In genomic region chr7:96998333-96998732, GRCh38 we compare ENCODE assay signal across 24 cellular contexts. TPM values are rescaled to one million over a fixed set of nuclear protein-coding genes. Genes with fewer than 3 reads are reported as not detected.
"Had no signal": no experiment of that assay in that cellular context is flagged by ENCODE, and none has a peak within 500 bp of the region (broad histone marks: within the 10 kb centered on the region; RNA-seq: fewer than 3 reads in every experiment).

No MANE protein-coding gene starts in this region.

- ATAC-seq: body of pancreas; left cardiac atrium; mucosa of descending colon; stimulated activated naive CD8-positive, alpha-beta T cell treated with anti-CD3 and anti-CD28 coated beads, Interleukin-15, Interleukin-2, amounts not matched to agents 100 U/mL and 50 U/mL, for 24 hours had no signal

- H3K4me3 Mint-ChIP-seq: activated CD4-positive, alpha-beta memory T cell treated with anti-CD3 and anti-CD28 coated beads for 36 hours; dendritic cell treated with granulocyte-macrophage colony-stimulating factor and Interleukin-4, amounts not matched to agents 40 ng/mL and 50 ng/mL, for 4 days; neural crest cell; T-helper 1 cell treated with Interleukin-12 subunit alpha and Interleukin-12 subunit beta and Interleukin-4 antibody, amounts not matched to agents 30 μg/mL and 1 μg/mL, for 36 hours had no signal

- H3K9me3 Mint-ChIP-seq: activated CD4-positive, alpha-beta memory T cell treated with anti-CD3 and anti-CD28 coated beads for 36 hours; dendritic cell treated with granulocyte-macrophage colony-stimulating factor and Interleukin-4, amounts not matched to agents 40 ng/mL and 50 ng/mL, for 4 days; neural crest cell; T-helper 1 cell treated with Interleukin-12 subunit alpha and Interleukin-12 subunit beta and Interleukin-4 antibody, amounts not matched to agents 30 μg/mL and 1 μg/mL, for 36 hours had no signal

- H3K36me3 ChIP-seq: spleen had no signal

- H3K27ac Mint-ChIP-seq: activated CD4-positive, alpha-beta memory T cell treated with anti-CD3 and anti-CD28 coated beads for 36 hours; dendritic cell treated with granulocyte-macrophage colony-stimulating factor and Interleukin-4, amounts not matched to agents 40 ng/mL and 50 ng/mL, for 4 days; T-helper 1 cell treated with Interleukin-12 subunit alpha and Interleukin-12 subunit beta and Interleukin-4 antibody, amounts not matched to agents 30 μg/mL and 1 μg/mL, for 36 hours had no signal

- DNase-seq: activated CD4-positive, alpha-beta memory T cell treated with anti-CD3 and anti-CD28 coated beads for 36 hours; activated CD4-positive, alpha-beta T cell treated with anti-CD3 and anti-CD28 coated beads for 4 hours; activated CD4-positive, CD25-positive, alpha-beta regulatory T cell; activated naive CD4-positive, alpha-beta T cell treated with anti-CD3 and anti-CD28 coated beads, Interleukin-2, amount 50 U/mL, for 16 hours; activated T-cell treated with anti-CD3 and anti-CD28 coated beads, Interleukin-2, amount 50 U/mL, for 48 hours; anterior cingulate cortex; body of pancreas; effector CD8-positive, alpha-beta T cell; foreskin melanocyte; islet precursor cell; left cardiac atrium; mucosa of descending colon; spleen; stimulated activated CD4-positive, alpha-beta T cell treated with anti-CD3 and anti-CD28 coated beads, Interleukin-4, amount 100 ng/mL, for 24 hours; stimulated activated naive CD8-positive, alpha-beta T cell treated with anti-CD3 and anti-CD28 coated beads, Interleukin-15, Interleukin-2, amounts not matched to agents 100 U/mL and 50 U/mL, for 24 hours had no signal

- H3K9me3 ChIP-seq: body of pancreas, mucosa of descending colon had no signal

- H3K4me1 Mint-ChIP-seq: neural crest cell had no signal

- H3K27ac ChIP-seq: body of pancreas, spleen had no signal

- H3K4me1 ChIP-seq: body of pancreas had no signal

- H3K4me3 ChIP-seq: body of pancreas, mucosa of descending colon, spleen had no signal

RNA-seq across cellular contexts. Expression of gene DLX6, which starts 7.0 kb away (rescaled TPM):
- total RNA-seq: activated CD4-positive, alpha-beta memory T cell treated with anti-CD3 and anti-CD28 coated beads for 36 hours; body of pancreas; cardiac septum; liver; omental fat pad; renal cortical epithelial cell; spleen; subcutaneous adipose tissue; ureter had no signal
- polyA plus RNA-seq: liver, spleen had no signal

RNA-seq across cellular contexts. Expression of gene DLX5, which starts 26.3 kb away (rescaled TPM):
- total RNA-seq: activated CD4-positive, alpha-beta memory T cell treated with anti-CD3 and anti-CD28 coated beads for 36 hours; body of pancreas; liver; renal cortical epithelial cell; ureter had no signal
- polyA plus RNA-seq: liver had no signal
